In genomic region chr2:101262142-101262541, GRCh38 we compare ENCODE assay signal across 23 cellular contexts. TPM values are rescaled to one million over a fixed set of nuclear protein-coding genes. Genes with fewer than 3 reads are reported as not detected.
DNase-seq lines count a peak whose midpoint lies in the region; ATAC-seq and TF ChIP-seq lines count a peak whose summit lies in the region.
"Had no signal": no experiment of that assay in that cellular context is flagged by ENCODE, and none has a peak within 500 bp of the region (broad histone marks: within the 10 kb centered on the region; RNA-seq: fewer than 3 reads in every experiment).

No MANE protein-coding gene starts in this region.

- H3K27me3 ChIP-seq in heart right ventricle (no peaks in the 10 kb centered on the region), endodermal cell (ENCODE audit: control insufficient read depth, insufficient read depth, low read length, poor library complexity, severe bottlenecking) (no peaks in the 10 kb centered on the region)
- H3K27me3 ChIP-seq: BLaER1, MG63 had no signal

- TF ChIP-seq CTCF in heart right ventricle (IDR thresholded peaks at IDR 0.05) (no peak), endodermal cell (conservative IDR thresholded peaks at IDR 0.05) (no peak)

- WGBS in heart right ventricle, 2 donors, result 43 to 63% methylated on average over 4 of the region's 4 CpGs
- 92 to 100% methylated on average over 1 to 4 of the region's 4 CpGs for WGBS in endodermal cell (ENCODE audit: insufficient coverage in 1 of 2, insufficient read length in 1 of 2), 2 experiments

- no peak overlapping the region for H3K9ac ChIP-seq in endodermal cell (ENCODE audit: extremely low read depth, low read length, poor library complexity, severe bottlenecking)
- H3K9ac ChIP-seq: BLaER1 had no signal

- no peaks in the 10 kb centered on the region for H3K9me3 Mint-ChIP-seq in activated naive CD8-positive, alpha-beta T cell (ENCODE audit: low read depth)
- no peaks in the 10 kb centered on the region for H3K9me3 Mint-ChIP-seq in activated naive CD8-positive, alpha-beta T cell treated with anti-CD3 and anti-CD28 coated beads for 36 hours
- H3K9me3 Mint-ChIP-seq in activated T-helper 2 cell treated with anti-CD3 and anti-CD28 coated beads, Interferon-gamma antibody, Interleukin-2, Interleukin-4, amounts not matched to agents 10 μg/mL and 5 μg/mL and 100 μg/mL, durations not matched to agents 14 hours and 24 hours and 36 hours, result no peaks in the 10 kb centered on the region
- no peaks in the 10 kb centered on the region for H3K9me3 Mint-ChIP-seq in stimulated activated effector memory CD8-positive, alpha-beta T cell treated with anti-CD3 and anti-CD28 coated beads, Interleukin-12 subunit alpha, Interleukin-12 subunit beta, amount 100 ng/mL, for 72 hours
- H3K9me3 Mint-ChIP-seq in endodermal cell, result no peaks in the 10 kb centered on the region
- H3K9me3 Mint-ChIP-seq: CD4-positive, CD25-positive, alpha-beta regulatory T cell had no signal

- H3K27ac Mint-ChIP-seq in activated naive CD8-positive, alpha-beta T cell, result peak overlapping the region; percentile 50
- no peak overlapping the region for H3K27ac Mint-ChIP-seq in activated naive CD8-positive, alpha-beta T cell treated with anti-CD3 and anti-CD28 coated beads for 36 hours
- peak overlapping the region; percentile 9 for H3K27ac Mint-ChIP-seq in activated T-helper 2 cell treated with anti-CD3 and anti-CD28 coated beads, Interferon-gamma antibody, Interleukin-2, Interleukin-4, amounts not matched to agents 10 μg/mL and 5 μg/mL and 100 μg/mL, durations not matched to agents 14 hours and 24 hours and 36 hours
- peak overlapping the region; percentile 60 for H3K27ac Mint-ChIP-seq in stimulated activated effector memory CD8-positive, alpha-beta T cell treated with anti-CD3 and anti-CD28 coated beads, Interleukin-12 subunit alpha, Interleukin-12 subunit beta, amount 100 ng/mL, for 72 hours
- H3K27ac Mint-ChIP-seq in endodermal cell, result no peak overlapping the region

- H3K4me1 ChIP-seq in heart right ventricle (peaks cover 0 to 60% (median 24%) of the 10 kb centered on the region in 9 donors), endodermal cell (ENCODE audit: control insufficient read depth, insufficient read depth, low read length) (peaks cover 3% of the 10 kb centered on the region)
- H3K4me1 ChIP-seq: BLaER1 had no signal

- H3K27me3 Mint-ChIP-seq in activated naive CD8-positive, alpha-beta T cell, result no peaks in the 10 kb centered on the region
- H3K27me3 Mint-ChIP-seq in activated naive CD8-positive, alpha-beta T cell treated with anti-CD3 and anti-CD28 coated beads for 36 hours, result no peaks in the 10 kb centered on the region
- no peaks in the 10 kb centered on the region for H3K27me3 Mint-ChIP-seq in activated T-helper 2 cell treated with anti-CD3 and anti-CD28 coated beads, Interferon-gamma antibody, Interleukin-2, Interleukin-4, amounts not matched to agents 10 μg/mL and 5 μg/mL and 100 μg/mL, durations not matched to agents 14 hours and 24 hours and 36 hours (ENCODE audit: low read depth)
- H3K27me3 Mint-ChIP-seq in endodermal cell (ENCODE audit: insufficient read depth), result no peaks in the 10 kb centered on the region
- H3K27me3 Mint-ChIP-seq: CD4-positive, CD25-positive, alpha-beta regulatory T cell had no signal

- H3K36me3 Mint-ChIP-seq in activated naive CD8-positive, alpha-beta T cell, result peaks cover 11% of the 10 kb centered on the region
- peaks cover 29% of the 10 kb centered on the region for H3K36me3 Mint-ChIP-seq in activated naive CD8-positive, alpha-beta T cell treated with anti-CD3 and anti-CD28 coated beads for 36 hours
- H3K36me3 Mint-ChIP-seq in activated T-helper 2 cell treated with anti-CD3 and anti-CD28 coated beads, Interferon-gamma antibody, Interleukin-2, Interleukin-4, amounts not matched to agents 10 μg/mL and 5 μg/mL and 100 μg/mL, durations not matched to agents 14 hours and 24 hours and 36 hours (ENCODE audit: low read depth), result peaks cover 69% of the 10 kb centered on the region
- H3K36me3 Mint-ChIP-seq in stimulated activated effector memory CD8-positive, alpha-beta T cell treated with anti-CD3 and anti-CD28 coated beads, Interleukin-12 subunit alpha, Interleukin-12 subunit beta, amount 100 ng/mL, for 72 hours, result peaks cover 100% of the 10 kb centered on the region
- H3K36me3 Mint-ChIP-seq in endodermal cell (ENCODE audit: low read depth), result peaks cover 67% of the 10 kb centered on the region

- intact Hi-C loops in activated T-helper 2 cell treated with anti-CD3 and anti-CD28 coated beads, Interferon-gamma antibody, Interleukin-2, Interleukin-4, amounts not matched to agents 10 μg/mL and 5 μg/mL and 100 μg/mL, durations not matched to agents 14 hours and 24 hours and 36 hours (cut with micrococcal nuclease), result no loop called here
- intact Hi-C loops in heart right ventricle (cut with DNase I), result no loop called here

- H3K4me3 Mint-ChIP-seq in activated naive CD8-positive, alpha-beta T cell, result no peak overlapping the region
- H3K4me3 Mint-ChIP-seq in activated naive CD8-positive, alpha-beta T cell treated with anti-CD3 and anti-CD28 coated beads for 36 hours, result no peak overlapping the region
- no peak overlapping the region for H3K4me3 Mint-ChIP-seq in activated T-helper 2 cell treated with anti-CD3 and anti-CD28 coated beads, Interferon-gamma antibody, Interleukin-2, Interleukin-4, amounts not matched to agents 10 μg/mL and 5 μg/mL and 100 μg/mL, durations not matched to agents 14 hours and 24 hours and 36 hours (ENCODE audit: low read depth)
- H3K4me3 Mint-ChIP-seq in stimulated activated effector memory CD8-positive, alpha-beta T cell treated with anti-CD3 and anti-CD28 coated beads, Interleukin-12 subunit alpha, Interleukin-12 subunit beta, amount 100 ng/mL, for 72 hours, result no peak overlapping the region
- H3K4me3 Mint-ChIP-seq in endodermal cell, result no peak overlapping the region
- H3K4me3 Mint-ChIP-seq: CD4-positive, CD25-positive, alpha-beta regulatory T cell had no signal

- peaks cover 0 to 99% (median 19%) of the 10 kb centered on the region in 9 donors for H3K36me3 ChIP-seq in heart right ventricle
- H3K36me3 ChIP-seq in endodermal cell (ENCODE audit: control insufficient read depth, insufficient read depth, low read length), result peaks cover 75% of the 10 kb centered on the region

- peak in 6 of 8 donors; percentile 43 to 59 (median 52) for ATAC-seq in heart right ventricle
- ATAC-seq in stimulated activated effector memory CD8-positive, alpha-beta T cell treated with anti-CD3 and anti-CD28 coated beads, Interleukin-12 subunit alpha, Interleukin-12 subunit beta, amount 100 ng/mL, for 72 hours, result no peak
- ATAC-seq in GM19455 (IDR thresholded peaks at IDR 0.05; ENCODE audit: unreplicated experiment), result no peak
- ATAC-seq: GM12878 had no signal

- no peak overlapping the region for H3K4me3 ChIP-seq in heart right ventricle
- no peak overlapping the region for H3K4me3 ChIP-seq in endodermal cell (ENCODE audit: low read length)
- H3K4me3 ChIP-seq: BLaER1, GM12878, MG63 had no signal

- H3K9me3 ChIP-seq in heart right ventricle (peaks cover 0 to 3% (median 0%) of the 10 kb centered on the region in 11 donors), endodermal cell (ENCODE audit: control insufficient read depth, low read length) (peaks cover 8% of the 10 kb centered on the region)
- H3K9me3 ChIP-seq: BLaER1, Caco-2, MG63 had no signal

- DNase-seq in activated naive CD8-positive, alpha-beta T cell treated with anti-CD3 and anti-CD28 coated beads for 36 hours, result no peak
- no peak for DNase-seq in activated T-helper 2 cell treated with anti-CD3 and anti-CD28 coated beads, Interferon-gamma antibody, Interleukin-2, Interleukin-4, amounts not matched to agents 10 μg/mL and 5 μg/mL and 100 μg/mL, durations not matched to agents 14 hours and 24 hours and 36 hours (ENCODE audit: low spot score)
- no peak for DNase-seq in heart right ventricle
- DNase-seq in stimulated activated effector memory CD8-positive, alpha-beta T cell treated with anti-CD3 and anti-CD28 coated beads, Interleukin-12 subunit alpha, Interleukin-12 subunit beta, amount 100 ng/mL, for 72 hours (ENCODE audit: low spot score in 2 of 2), result no peak
- DNase-seq in endodermal cell, result no peak
- DNase-seq: Caco-2; CD4-positive, CD25-positive, alpha-beta regulatory T cell; HCEC 1CT; IMR-90; KG1; MG63; NCI-H1105 treated with DMSO at 0.1 percent for 48 hours; NCI-H146; NCI-H1930; NCI-H446; NCI-H524 treated with DMSO at 0.1 percent for 48 hours; NCI-H774; RPMI8226; SHP77 treated with DMSO at 0.1 percent for 48 hours had no signal

- peaks cover 46% of the 10 kb centered on the region for H3K4me1 Mint-ChIP-seq in activated naive CD8-positive, alpha-beta T cell (ENCODE audit: low read depth)
- H3K4me1 Mint-ChIP-seq in activated naive CD8-positive, alpha-beta T cell treated with anti-CD3 and anti-CD28 coated beads for 36 hours, result peaks cover 29% of the 10 kb centered on the region
- H3K4me1 Mint-ChIP-seq in activated T-helper 2 cell treated with anti-CD3 and anti-CD28 coated beads, Interferon-gamma antibody, Interleukin-2, Interleukin-4, amounts not matched to agents 10 μg/mL and 5 μg/mL and 100 μg/mL, durations not matched to agents 14 hours and 24 hours and 36 hours (ENCODE audit: low read depth), result peaks cover 21% of the 10 kb centered on the region
- H3K4me1 Mint-ChIP-seq in stimulated activated effector memory CD8-positive, alpha-beta T cell treated with anti-CD3 and anti-CD28 coated beads, Interleukin-12 subunit alpha, Interleukin-12 subunit beta, amount 100 ng/mL, for 72 hours, result peaks cover 24% of the 10 kb centered on the region
- H3K4me1 Mint-ChIP-seq in endodermal cell, result peaks cover 19% of the 10 kb centered on the region

- peak overlapping the region in 8 of 10 donors; percentile 30 to 74 (median 55) for H3K27ac ChIP-seq in heart right ventricle
- H3K27ac ChIP-seq in endodermal cell (ENCODE audit: low read depth, low read length), result no peak overlapping the region
- H3K27ac ChIP-seq: BLaER1 had no signal

RNA-seq across cellular contexts. Expression of gene CNOT11, which starts 9.5 kb away (rescaled TPM):
- 10 to 100 TPM; 60.7 to 64.7 TPM for total RNA-seq in activated naive CD8-positive, alpha-beta T cell treated with anti-CD3 and anti-CD28 coated beads for 36 hours
- total RNA-seq in activated T-helper 2 cell treated with anti-CD3 and anti-CD28 coated beads, Interferon-gamma antibody, Interleukin-2, Interleukin-4, amounts not matched to agents 10 μg/mL and 5 μg/mL and 100 μg/mL, durations not matched to agents 14 hours and 24 hours and 36 hours, result 64.0 and 77.6 TPM in 2 replicates
- 10 to 100 TPM; 37.8 to 77.1 (median 45.8) TPM for total RNA-seq in heart right ventricle
- polyA plus RNA-seq in heart right ventricle, result 10 to 100 TPM; 14.5 to 20.7 TPM
- total RNA-seq in endodermal cell, result 10 to 100 TPM; 46.1 to 49.3 TPM
- polyA plus RNA-seq in endodermal cell (2013, experiment 1 of 2), result 46.1 TPM
- polyA plus RNA-seq in endodermal cell (2013, experiment 2 of 2), result 36.0 TPM

RNA-seq across cellular contexts. Expression of gene RNF149, which starts 46.4 kb away (rescaled TPM):
- total RNA-seq in activated naive CD8-positive, alpha-beta T cell treated with anti-CD3 and anti-CD28 coated beads for 36 hours, result 10 to 100 TPM; 38.7 to 39.4 TPM
- 50.4 and 54.9 TPM in 2 replicates for total RNA-seq in activated T-helper 2 cell treated with anti-CD3 and anti-CD28 coated beads, Interferon-gamma antibody, Interleukin-2, Interleukin-4, amounts not matched to agents 10 μg/mL and 5 μg/mL and 100 μg/mL, durations not matched to agents 14 hours and 24 hours and 36 hours
- 10 to 100 TPM; 11.0 to 25.5 (median 12.5) TPM for total RNA-seq in heart right ventricle
- 10 to 100 TPM; 11.8 to 40.8 TPM for polyA plus RNA-seq in heart right ventricle
- total RNA-seq in endodermal cell, result 10 to 100 TPM; 26.4 to 36.3 TPM
- 30.9 TPM for polyA plus RNA-seq in endodermal cell (2013, experiment 1 of 2)
- 26.1 TPM for polyA plus RNA-seq in endodermal cell (2013, experiment 2 of 2)

Comparison
In these comparisons a context has a peak if more than half of its experiments do, and no peak if none do; other contexts are left out.
1. H3K27ac Mint-ChIP-seq: peak in activated naive CD8-positive, alpha-beta T cell (single experiment), activated T-helper 2 cell treated with anti-CD3 and anti-CD28 coated beads, Interferon-gamma antibody, Interleukin-2, Interleukin-4, amounts not matched to agents 10 μg/mL and 5 μg/mL and 100 μg/mL, durations not matched to agents 14 hours and 24 hours and 36 hours (single experiment) and stimulated activated effector memory CD8-positive, alpha-beta T cell treated with anti-CD3 and anti-CD28 coated beads, Interleukin-12 subunit alpha, Interleukin-12 subunit beta, amount 100 ng/mL, for 72 hours (single experiment); none in activated naive CD8-positive, alpha-beta T cell treated with anti-CD3 and anti-CD28 coated beads for 36 hours (single experiment) and endodermal cell (single experiment).
2. ATAC-seq: peak in heart right ventricle (6 of 8); none in stimulated activated effector memory CD8-positive, alpha-beta T cell treated with anti-CD3 and anti-CD28 coated beads, Interleukin-12 subunit alpha, Interleukin-12 subunit beta, amount 100 ng/mL, for 72 hours (single experiment) and GM19455 (single experiment).